ENCODE assay signal across 8 cellular contexts in genomic region chrX:71533850-71534515, GRCh38. TPM values are rescaled to one million over a fixed set of nuclear protein-coding genes. Genes with fewer than 3 reads are reported as not detected.
DNase-seq lines count a peak whose midpoint lies in the region; ATAC-seq, FAIRE-seq and TF ChIP-seq lines count a peak whose summit lies in the region.

No MANE protein-coding gene starts in this region.

- no peaks in the 10 kb centered on the region for H3K79me1 ChIP-seq in IMR-90 (ENCODE audit: low read depth in 1 of 2, low read length in 2 of 2)

- H2BK20ac ChIP-seq in IMR-90 (ENCODE audit: low read depth, low read length) = no peak overlapping the region

- H2AFZ ChIP-seq in IMR-90 (replicated peaks; ENCODE audit: low read length, poor library complexity) = peak overlapping the region; percentile 39
- H2AFZ ChIP-seq in SK-N-SH (ENCODE audit: low read depth) = 0 out of 2 replicates have a peak overlapping the region, but pooled peaks have one; percentile 4

- no peak overlapping the region for H2BK15ac ChIP-seq in IMR-90 (ENCODE audit: low read depth, low read length)

- H4K20me1 ChIP-seq in IMR-90 (ENCODE audit: insufficient read depth, low read length) (peaks cover 36% of the 10 kb centered on the region), SK-N-SH (ENCODE audit: insufficient read depth) (peaks cover 46% of the 10 kb centered on the region)

- peak; percentile 65 to 72 (median 67) for DNase-seq in CD4-positive, alpha-beta memory T cell
- DNase-seq in IMR-90 (peak; percentile 32), SK-N-SH (peak; percentile 42), amygdala (lab: John Stamatoyannopoulos, UW) (peak in 37 of 56 donors; percentile 1 to 53 (median 17)), right atrium auricular region (ENCODE audit: low spot score) (no peak), psoas muscle (peak in 1 of 2 donors; percentile 67), cortex of kidney (lab: John Stamatoyannopoulos, UW) (no peak), RCC 7860 (ENCODE audit: low spot score) (no peak)

- H2AK5ac ChIP-seq in IMR-90 (ENCODE audit: low read depth, low read length) = peak overlapping the region; percentile 91

- H3K27me3 Mint-ChIP-seq in CD4-positive, alpha-beta memory T cell = no peaks in the 10 kb centered on the region

- peaks cover 5% of the 10 kb centered on the region for H3K36me3 ChIP-seq in CD4-positive, alpha-beta memory T cell (ENCODE audit: insufficient read depth, low read length)
- 0 out of 2 replicates have a peak, but pooled peaks cover 2% of the 10 kb centered on the region for H3K36me3 ChIP-seq in IMR-90 (ENCODE audit: control insufficient read depth, insufficient read depth, low read length)
- peaks cover 8% of the 10 kb centered on the region in 2 experiments for H3K36me3 ChIP-seq in SK-N-SH (replicated peaks in 1 of 2; ENCODE audit: control insufficient read depth in 1 of 2, insufficient read depth in 2 of 2, low read length in 1 of 2)
- peaks cover 5% of the 10 kb centered on the region for H3K36me3 ChIP-seq in right atrium auricular region
- peaks cover 0 to 8% of the 10 kb centered on the region in 2 donors for H3K36me3 ChIP-seq in psoas muscle (ENCODE audit: insufficient read depth in 1 of 2, low read depth in 1 of 2)

- H4K91ac ChIP-seq in IMR-90 (ENCODE audit: insufficient read depth, low read depth, low read length) = peak overlapping the region; percentile 90

- CTCF ChIA-PET in CD4-positive, alpha-beta memory T cell (lab: Charles Lee; ENCODE audit: partially characterized antibody) = interaction anchor here (0.8 to 2.5 kb wide), 8 partner anchors 11 to 168 kb away, joined by 3 to 7 read pairs (median 4); partner anchors contain the start of gene TAF1
- CTCF ChIA-PET in IMR-90 (lab: Yijun Ruan, JAX) = interaction anchor here (1.2 kb wide), 1 partner anchor 16 kb away, joined by 4 read pairs; no protein-coding TSS in a partner anchor
- CTCF ChIA-PET in SK-N-SH (lab: Yijun Ruan, JAX) = interaction anchor here (0.9 to 1.7 kb wide), 3 partner anchors 12 to 118 kb away, joined by 3 to 5 read pairs (median 3); no protein-coding TSS in a partner anchor

- dilution Hi-C loops in IMR-90 (cut with HindIII; ENCODE audit: low sequenced_read_pairs, unreplicated experiment) = no loop called here

- in situ Hi-C loops in IMR-90 (cut with MboI; ENCODE audit: low sequenced_read_pairs) = no loop called here

- no peak for TF ChIP-seq RAD21 in IMR-90 (IDR thresholded peaks at IDR 0.05; ENCODE audit: low read length)
- TF ChIP-seq RAD21 in SK-N-SH (IDR thresholded peaks at IDR 0.05; ENCODE audit: low read length) = no peak

- intact Hi-C loops in CD4-positive, alpha-beta memory T cell (cut with micrococcal nuclease) = loop anchor here (1.0 to 10.0 kb wide), 4 partner anchors 19 to 419 kb away; partner anchors contain the start of genes IL2RG, MED12 and TAF1
- intact Hi-C loops in IMR-90 (cut with micrococcal nuclease) = loop anchor here (1.0 to 5.0 kb wide), 4 partner anchors 8 to 118 kb away; no protein-coding TSS in a partner anchor
- intact Hi-C loops in psoas muscle (cut with DNase I) = no loop called here

- H3K9me1 ChIP-seq in IMR-90 (ENCODE audit: insufficient read depth, low read length) = no peaks in the 10 kb centered on the region

- H3K36me3 Mint-ChIP-seq in CD4-positive, alpha-beta memory T cell = peaks cover 7 to 49% of the 10 kb centered on the region in 2 donors

- H3K56ac ChIP-seq in IMR-90 (ENCODE audit: extremely low read depth, insufficient read depth, low read length) = peak overlapping the region; percentile 87; the same call in 1 of the 2 replicates

- no peak for FAIRE-seq in RCC 7860 (lab: Jason Lieb, UNC)

- H2AK9ac ChIP-seq in IMR-90 (replicated peaks; ENCODE audit: low read depth, low read length, poor library complexity) = peak overlapping the region; percentile 92

- H2BK120ac ChIP-seq in IMR-90 (ENCODE audit: low read depth, low read length) = no peak overlapping the region

- H3K4me2 ChIP-seq in IMR-90 (ENCODE audit: low read depth, low read length) (peak overlapping the region; percentile 80), SK-N-SH (peak overlapping the region; percentile 68)

- peak overlapping the region; percentile 65 for H4K5ac ChIP-seq in IMR-90 (ENCODE audit: low read depth, low read length)

- peaks cover 16% of the 10 kb centered on the region for H3F3A ChIP-seq in SK-N-SH (replicated peaks; ENCODE audit: insufficient read depth)

- H3K14ac ChIP-seq in IMR-90 (replicated peaks; ENCODE audit: low read depth, low read length) = peak overlapping the region; percentile 97

- TF ChIP-seq EP300 in SK-N-SH (IDR thresholded peaks at IDR 0.05; ENCODE audit: borderline replicate concordance in 1 of 2, low read depth in 1 of 2, low read length in 1 of 2) = no peak

- POLR2A ChIA-PET in CD4-positive, alpha-beta memory T cell (lab: Charles Lee; ENCODE audit: partially characterized antibody) = interaction anchor here (0.7 to 9.2 kb wide), 23 partner anchors 9 to 416 kb away, joined by 3 to 163 read pairs (median 5); partner anchors contain the start of genes CXCR3, MED12, NONO and TAF1
- POLR2A ChIA-PET in IMR-90 (lab: Charles Lee; ENCODE audit: unreplicated experiment) (no interaction called here), SK-N-SH (lab: Yijun Ruan, JAX) (interaction anchor here (0.9 kb wide), 1 partner anchor 12 kb away, joined by 3 read pairs; no protein-coding TSS in a partner anchor)

- H3K23ac ChIP-seq in IMR-90 (ENCODE audit: low read depth, low read length) = peak overlapping the region; percentile 98

- peaks cover 13 to 60% (median 27%) of the 10 kb centered on the region in 4 donors for H3K4me1 Mint-ChIP-seq in CD4-positive, alpha-beta memory T cell

- peak overlapping the region; percentile 97 for H3K4ac ChIP-seq in IMR-90 (ENCODE audit: low read depth, low read length)

- H3K27me3 ChIP-seq in CD4-positive, alpha-beta memory T cell (ENCODE audit: insufficient read depth, low read length) = no peaks in the 10 kb centered on the region
- no peaks in the 10 kb centered on the region for H3K27me3 ChIP-seq in IMR-90 (ENCODE audit: control insufficient read depth, insufficient read depth, low read length)
- H3K27me3 ChIP-seq in SK-N-SH (ENCODE audit: insufficient read depth) = peaks cover 14% of the 10 kb centered on the region; the same call in 1 of the 2 replicates
- no peaks in the 10 kb centered on the region for H3K27me3 ChIP-seq in right atrium auricular region
- H3K27me3 ChIP-seq in psoas muscle (ENCODE audit: insufficient read depth in 3 of 3, low read length in 2 of 3) = no peaks in the 10 kb centered on the region

- peak overlapping the region; percentile 95 to 99 (median 98) for H3K4me3 Mint-ChIP-seq in CD4-positive, alpha-beta memory T cell

- WGBS in IMR-90 (ENCODE audit: extremely low coverage in 2 of 2, insufficient read length in 1 of 2), 2 experiments = 18% methylated on average over 8 of the region's 31 CpGs; no CpG with 5 or more reads in 1 of the 2 experiments
- WGBS in SK-N-SH (ENCODE audit: low lambda C conversion rate) = 11% methylated on average over 31 of the region's 31 CpGs
- 0 to 22% (median 0%) methylated on average over 28 to 31 of the region's 31 CpGs for WGBS in psoas muscle, 3 donors

- H3K9ac ChIP-seq in IMR-90 (ENCODE audit: low read depth, low read length) (peak overlapping the region; percentile 94), SK-N-SH (peak overlapping the region; percentile 87)

- H3K9me2 ChIP-seq in SK-N-SH = no peaks in the 10 kb centered on the region

- peak; percentile 18 for ATAC-seq in IMR-90 (ENCODE audit: low read depth)
- peak; percentile 24 to 42 (median 27) for ATAC-seq in psoas muscle

- H4K8ac ChIP-seq in IMR-90 (ENCODE audit: low read depth in 2 of 2, low read length in 2 of 2) = peak overlapping the region; percentile 86 to 90; a peak in 2 of 4 replicates

- H3K9me3 ChIP-seq in CD4-positive, alpha-beta memory T cell (ENCODE audit: control insufficient read depth in 1 of 2, low read length in 2 of 2) = no peaks in the 10 kb centered on the region
- H3K9me3 ChIP-seq in IMR-90 (ENCODE audit: control insufficient read depth, insufficient read depth, low read length) = no peaks in the 10 kb centered on the region
- no peaks in the 10 kb centered on the region for H3K9me3 ChIP-seq in SK-N-SH
- H3K9me3 ChIP-seq in right atrium auricular region = no peaks in the 10 kb centered on the region
- H3K9me3 ChIP-seq in psoas muscle = no peaks in the 10 kb centered on the region

- peak overlapping the region; percentile 79 to 94 for H3K4me3 ChIP-seq in CD4-positive, alpha-beta memory T cell (ENCODE audit: low read length in 2 of 2)
- H3K4me3 ChIP-seq in IMR-90 (ENCODE audit: insufficient read depth, low read depth, low read length) = peak overlapping the region; percentile 81
- H3K4me3 ChIP-seq in SK-N-SH (ENCODE audit: low read depth in 2 of 2, low read length in 1 of 2) = peak overlapping the region; percentile 61 to 72
- peak overlapping the region; percentile 57 to 61 for H3K4me3 ChIP-seq in right atrium auricular region
- H3K4me3 ChIP-seq in psoas muscle = peak overlapping the region; percentile 82

- peak overlapping the region; percentile 89 for H3K27ac ChIP-seq in CD4-positive, alpha-beta memory T cell (ENCODE audit: low read depth, low read length)
- H3K27ac ChIP-seq in IMR-90 (ENCODE audit: insufficient read depth, low read length) = peak overlapping the region; percentile 88
- H3K27ac ChIP-seq in SK-N-SH (ENCODE audit: low read depth in 2 of 2, low read length in 1 of 2) = peak overlapping the region; percentile 80 to 89
- peak overlapping the region; percentile 83 to 91 for H3K27ac ChIP-seq in right atrium auricular region
- peak overlapping the region; percentile 91 for H3K27ac ChIP-seq in psoas muscle

- peak overlapping the region; percentile 53 for H3K18ac ChIP-seq in IMR-90 (ENCODE audit: low read depth, low read length)

- TF ChIP-seq POLR2A in IMR-90 (IDR thresholded peaks at IDR 0.05; ENCODE audit: low read depth, low read length) = no peak

- peaks cover 61% of the 10 kb centered on the region for H3K79me2 ChIP-seq in SK-N-SH (ENCODE audit: insufficient read depth)

- TF ChIP-seq CTCF in IMR-90 (conservative IDR thresholded peaks at IDR 0.05; ENCODE audit: low read depth, low read length) (no peak), SK-N-SH (IDR thresholded peaks at IDR 0.05) (no peak), right atrium auricular region (IDR thresholded peaks at IDR 0.05) (no peak), psoas muscle (IDR thresholded peaks at IDR 0.05) (no peak)

- peaks cover 32% of the 10 kb centered on the region for H3K4me1 ChIP-seq in CD4-positive, alpha-beta memory T cell (ENCODE audit: insufficient read depth, low read length)
- H3K4me1 ChIP-seq in IMR-90 (ENCODE audit: control insufficient read depth, insufficient read depth, low read length) (peaks cover 2% of the 10 kb centered on the region; the same call in 1 of the 2 replicates), SK-N-SH (ENCODE audit: control insufficient read depth in 1 of 2, insufficient read depth in 2 of 2, low read depth in 1 of 2, low read length in 1 of 2) (peaks cover 0 to 8% of the 10 kb centered on the region in 2 experiments; a peak in 2 of 4 replicates), right atrium auricular region (peaks cover 0 to 14% of the 10 kb centered on the region in 2 donors), psoas muscle (peaks cover 13% of the 10 kb centered on the region)

- peak overlapping the region; percentile 84 for H2BK5ac ChIP-seq in IMR-90 (ENCODE audit: low read depth, low read length, poor library complexity, severe bottlenecking)

- H3K9me3 Mint-ChIP-seq in CD4-positive, alpha-beta memory T cell = peaks cover 0 to 2% (median 0%) of the 10 kb centered on the region in 8 donors

- BruUV-seq in IMR-90 (replicated peaks; lab: Mats Ljungman, UMichigan) = no TSS peak

- H3K27ac Mint-ChIP-seq in CD4-positive, alpha-beta memory T cell = peak overlapping the region; percentile 97 to 99 (median 97)

RNA-seq across cellular contexts. Expression of gene OGT, which starts 1.1 kb away (rescaled TPM):
- total RNA-seq in CD4-positive, alpha-beta memory T cell = 100 to 1,000 TPM; 515 to 525 TPM
- 10 to 100 TPM; 18.3 to 39.0 TPM for polyA plus RNA-seq in CD4-positive, alpha-beta memory T cell
- total RNA-seq in IMR-90 (2012; rRNA removed) (65.0 and 80.7 TPM in 2 replicates), right atrium auricular region (10 to 100 TPM; 50.8 to 54.0 TPM), psoas muscle (10 to 100 TPM; 40.9 to 64.1 (median 51.8) TPM)
- polyA plus RNA-seq in IMR-90 (2012; rRNA removed) (96.8 and 113 TPM in 2 replicates), SK-N-SH (2012; rRNA removed) (77.0 and 148 TPM in 2 replicates), psoas muscle (10 to 100 TPM; 17.2 to 63.0 (median 23.5) TPM)
- polyA plus RNA-seq in IMR-90 (2012; cell fraction: cytosol; rRNA removed) = 11.0 and 20.0 TPM in 2 replicates
- 296 and 1,795 TPM in 2 replicates for polyA plus RNA-seq in IMR-90 (2012; cell fraction: nucleus; rRNA removed; ENCODE audit: low replicate concordance)
- 17.5 and 19.8 TPM in 2 replicates for polyA plus RNA-seq in SK-N-SH (2012; cell fraction: cytosol; rRNA removed)
- 556 and 990 TPM in 2 replicates for polyA plus RNA-seq in SK-N-SH (2012; cell fraction: nucleus; rRNA removed)

RNA-seq across cellular contexts. Expression of gene GCNA, which starts 44.3 kb away (rescaled TPM):
- total RNA-seq in CD4-positive, alpha-beta memory T cell = 10 to 100 TPM; 10.2 to 11.4 TPM
- polyA plus RNA-seq in CD4-positive, alpha-beta memory T cell = under 1 TPM in 1 of 2 donors, not detected in 1; 0.40 TPM
- total RNA-seq in IMR-90 (2012; rRNA removed) = 0.83 and 0.90 TPM in 2 replicates
- polyA plus RNA-seq in IMR-90 (2012; rRNA removed) = 0.75 and 1.3 TPM in 2 replicates
- polyA plus RNA-seq in IMR-90 (2012; cell fraction: cytosol; rRNA removed) = 0.25 and 0.29 TPM in 2 replicates
- polyA plus RNA-seq in IMR-90 (2012; cell fraction: nucleus; rRNA removed; ENCODE audit: low replicate concordance) = 2.3 and 9.8 TPM in 2 replicates
- 1.8 and 2.5 TPM in 2 replicates for polyA plus RNA-seq in SK-N-SH (2012; rRNA removed)
- polyA plus RNA-seq in SK-N-SH (2012; cell fraction: cytosol; rRNA removed) = 0.84 and 0.88 TPM in 2 replicates
- 5.9 and 10.2 TPM in 2 replicates for polyA plus RNA-seq in SK-N-SH (2012; cell fraction: nucleus; rRNA removed)
- 1 to 10 TPM in 1 of 2 donors, under 1 TPM in 1; 0.48 to 3.0 TPM for total RNA-seq in right atrium auricular region
- 1 to 10 TPM in 3 of 4 donors, under 1 TPM in 1; 0.98 to 7.5 (median 2.9) TPM for total RNA-seq in psoas muscle
- 1 to 10 TPM; 2.9 to 9.1 (median 4.7) TPM for polyA plus RNA-seq in psoas muscle

Comparison
In these comparisons a context has a peak if more than half of its experiments do, and no peak if none do; other contexts are left out.
1. DNase-seq: peak in CD4-positive, alpha-beta memory T cell (5 of 5), IMR-90 (single experiment), SK-N-SH (single experiment) and amygdala (37 of 56); none in right atrium auricular region (single experiment), cortex of kidney (single experiment) and RCC 7860 (single experiment).
2. intact Hi-C loops: an anchor here in CD4-positive, alpha-beta memory T cell (1.0 to 10.0 kb wide) and IMR-90 (1.0 to 5.0 kb wide); none called in psoas muscle.
3. Peak in every context shown above with its lines, with median percentiles within 50 percentile points of each other: H3K27ac ChIP-seq and H3K4me3 ChIP-seq.